2 cellular contexts compared by ENCODE assay signal in the genomic region with DNA sequence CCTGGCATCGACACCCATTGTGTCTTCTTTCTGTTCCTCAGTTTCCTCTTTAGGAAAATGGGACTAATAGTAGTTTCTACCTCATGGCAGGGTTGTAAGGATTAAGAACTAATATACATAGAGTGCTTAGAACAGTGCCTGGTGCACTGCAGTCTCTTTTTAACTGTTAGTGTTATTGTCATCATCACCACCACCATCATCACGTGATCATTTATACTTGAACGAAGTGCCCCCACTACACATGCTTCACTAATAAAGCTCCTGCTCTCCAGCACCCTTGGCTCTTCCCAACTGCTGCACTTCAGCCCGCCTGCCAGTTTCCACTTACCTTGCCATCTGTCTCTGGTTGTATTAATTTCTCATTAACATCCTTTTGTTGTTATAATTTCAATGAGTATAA.
TF ChIP-seq lines count a peak whose summit lies in the region.

No MANE protein-coding gene starts in this region.

TF ChIP-seq in HepG2, 621 proteins besides CTCF, POLR2A, EP300 and RAD21:
- TF ChIP-seq ZNF138 (CRISPR knock-in tag; IDR thresholded peaks at IDR 0.05; ENCODE audit: low read depth) = no peak
- peak; percentile 67; the same call in 1 of the 2 replicates for TF ChIP-seq RAD51 (IDR thresholded peaks at IDR 0.05; ENCODE audit: borderline replicate concordance)
- TF ChIP-seq, protein P1, sequence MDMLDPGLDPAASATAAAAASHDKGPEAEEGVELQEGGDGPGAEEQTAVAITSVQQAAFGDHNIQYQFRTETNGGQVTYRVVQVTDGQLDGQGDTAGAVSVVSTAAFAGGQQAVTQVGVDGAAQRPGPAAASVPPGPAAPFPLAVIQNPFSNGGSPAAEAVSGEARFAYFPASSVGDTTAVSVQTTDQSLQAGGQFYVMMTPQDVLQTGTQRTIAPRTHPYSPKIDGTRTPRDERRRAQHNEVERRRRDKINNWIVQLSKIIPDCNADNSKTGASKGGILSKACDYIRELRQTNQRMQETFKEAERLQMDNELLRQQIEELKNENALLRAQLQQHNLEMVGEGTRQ (IDR thresholded peaks at IDR 0.05; ENCODE audit: low read depth, low read length) = peak; percentile 37; the same call in 1 of the 2 replicates
- TF ChIP-seq, protein P1 (CRISPR knock-in tag; IDR thresholded peaks at IDR 0.05; ENCODE audit: borderline replicate concordance) = no peak
TF ChIP-seq in HepG2: peak in this region for 2.

TF ChIP-seq in GM12878, 131 proteins besides CTCF, POLR2A, EP300 and RAD21:
- no peak for TF ChIP-seq HCFC1 (IDR thresholded peaks at IDR 0.05; ENCODE audit: low read length)
- peak; percentile 20; the same call in 1 of the 2 replicates for TF ChIP-seq RAD51 (IDR thresholded peaks at IDR 0.05)
